ENCODE assay signal across 1 cellular context in the genomic region with DNA sequence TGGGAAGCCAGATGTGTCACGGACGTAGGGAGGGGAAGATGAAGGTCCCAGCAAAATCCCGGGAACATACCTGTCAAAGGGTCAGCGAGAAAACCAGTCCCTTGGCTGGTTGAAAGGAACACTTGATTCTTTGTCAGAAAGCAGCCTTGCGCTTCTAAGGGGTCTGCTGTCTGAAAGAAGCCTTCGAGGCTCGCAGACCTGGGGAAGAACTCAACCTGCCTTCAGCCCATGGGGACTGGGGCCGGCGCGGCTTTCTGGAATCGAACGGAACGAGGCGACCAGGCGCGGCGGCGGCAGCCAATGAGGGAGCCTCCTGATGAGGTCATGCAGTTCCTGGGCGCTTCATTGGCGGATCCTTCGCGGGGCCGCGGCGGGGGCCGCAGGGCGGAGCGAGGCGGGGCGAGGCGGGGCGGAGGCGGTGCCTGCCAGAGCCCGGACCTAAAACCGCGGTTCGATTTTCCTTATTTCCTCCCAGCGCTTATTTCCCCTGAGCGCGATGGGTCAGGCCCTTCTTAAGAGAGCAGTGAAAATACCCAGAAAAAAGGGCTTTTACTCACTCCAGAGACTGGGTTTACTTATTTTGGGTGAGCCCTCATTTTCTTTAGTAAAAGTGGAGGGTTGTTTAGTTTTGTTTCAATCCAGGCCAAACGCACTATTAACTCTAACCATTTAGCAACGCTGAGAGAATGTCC.
TF ChIP-seq lines count a peak whose summit lies in the region.

No MANE protein-coding gene starts in this region.

TF ChIP-seq in HepG2, 621 proteins besides CTCF, POLR2A, EP300 and RAD21 (continued from another document and continues in another):
- TF ChIP-seq, protein P1, sequence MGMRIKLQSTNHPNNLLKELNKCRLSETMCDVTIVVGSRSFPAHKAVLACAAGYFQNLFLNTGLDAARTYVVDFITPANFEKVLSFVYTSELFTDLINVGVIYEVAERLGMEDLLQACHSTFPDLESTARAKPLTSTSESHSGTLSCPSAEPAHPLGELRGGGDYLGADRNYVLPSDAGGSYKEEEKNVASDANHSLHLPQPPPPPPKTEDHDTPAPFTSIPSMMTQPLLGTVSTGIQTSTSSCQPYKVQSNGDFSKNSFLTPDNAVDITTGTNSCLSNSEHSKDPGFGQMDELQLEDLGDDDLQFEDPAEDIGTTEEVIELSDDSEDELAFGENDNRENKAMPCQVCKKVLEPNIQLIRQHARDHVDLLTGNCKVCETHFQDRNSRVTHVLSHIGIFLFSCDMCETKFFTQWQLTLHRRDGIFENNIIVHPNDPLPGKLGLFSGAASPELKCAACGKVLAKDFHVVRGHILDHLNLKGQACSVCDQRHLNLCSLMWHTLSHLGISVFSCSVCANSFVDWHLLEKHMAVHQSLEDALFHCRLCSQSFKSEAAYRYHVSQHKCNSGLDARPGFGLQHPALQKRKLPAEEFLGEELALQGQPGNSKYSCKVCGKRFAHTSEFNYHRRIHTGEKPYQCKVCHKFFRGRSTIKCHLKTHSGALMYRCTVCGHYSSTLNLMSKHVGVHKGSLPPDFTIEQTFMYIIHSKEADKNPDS (CRISPR knock-in tag; IDR thresholded peaks at IDR 0.05) = no peak
- TF ChIP-seq KDM1A (CRISPR knock-in tag; IDR thresholded peaks at IDR 0.05) (no peak), ONECUT2 (CRISPR knock-in tag; IDR thresholded peaks at IDR 0.05) (no peak), ZNF501 (CRISPR knock-in tag; IDR thresholded peaks at IDR 0.05) (no peak), ZSCAN21 (CRISPR knock-in tag; IDR thresholded peaks at IDR 0.05; ENCODE audit: borderline replicate concordance) (no peak), HNRNPUL1 (IDR thresholded peaks at IDR 0.05; ENCODE audit: low read depth, low read length) (no peak), ZNF382 (CRISPR knock-in tag; IDR thresholded peaks at IDR 0.05; ENCODE audit: borderline replicate concordance) (no peak), MAFG (CRISPR knock-in tag; IDR thresholded peaks at IDR 0.05) (no peak), ZNF572 (CRISPR knock-in tag; IDR thresholded peaks at IDR 0.05) (no peak), NR2F1 (CRISPR knock-in tag; IDR thresholded peaks at IDR 0.05) (no peak), PPARG (CRISPR knock-in tag; conservative IDR thresholded peaks at IDR 0.05) (0 out of 2 replicates have a peak, but pooled peaks have one; percentile 13), ZKSCAN1 (IDR thresholded peaks at IDR 0.05; ENCODE audit: low read length) (no peak), ZFYVE20 (CRISPR knock-in tag; IDR thresholded peaks at IDR 0.05; ENCODE audit: borderline replicate concordance, low read depth) (no peak), BORCS8-MEF2B (CRISPR knock-in tag; IDR thresholded peaks at IDR 0.05) (peak; percentile 81), ZNF224 (CRISPR knock-in tag; IDR thresholded peaks at IDR 0.05) (no peak), CCAR2 (optimal IDR thresholded peaks at IDR 0.05; ENCODE audit: low read depth, low read length) (no peak), ZEB1 (IDR thresholded peaks at IDR 0.05; ENCODE audit: insufficient replicate concordance, low read depth) (no peak), ZNF570 (CRISPR knock-in tag; IDR thresholded peaks at IDR 0.05; ENCODE audit: borderline replicate concordance) (no peak), FOSL1 (CRISPR knock-in tag; IDR thresholded peaks at IDR 0.05; ENCODE audit: borderline replicate concordance) (no peak), ZNF274 (CRISPR knock-in tag; IDR thresholded peaks at IDR 0.05) (no peak), NR1H2 (CRISPR knock-in tag; IDR thresholded peaks at IDR 0.05; ENCODE audit: borderline replicate concordance, low read depth) (no peak), HMG20B (CRISPR knock-in tag; conservative IDR thresholded peaks at IDR 0.05) (0 out of 2 replicates have a peak, but pooled peaks have one; percentile 24), PLRG1 (conservative IDR thresholded peaks at IDR 0.05) (no peak), HDAC2 (CRISPR knock-in tag; IDR thresholded peaks at IDR 0.05) (no peak), ZSCAN31 (CRISPR knock-in tag; IDR thresholded peaks at IDR 0.05; ENCODE audit: low read depth) (0 out of 2 replicates have a peak, but pooled peaks have one; percentile 24), ZFAT (CRISPR knock-in tag; conservative IDR thresholded peaks at IDR 0.05) (no peak), ZNF607 (CRISPR knock-in tag; IDR thresholded peaks at IDR 0.05; ENCODE audit: borderline replicate concordance) (0 out of 2 replicates have a peak, but pooled peaks have one; percentile 65), JUNB (CRISPR knock-in tag; IDR thresholded peaks at IDR 0.05; ENCODE audit: borderline replicate concordance) (no peak), ZFP1 (CRISPR knock-in tag; IDR thresholded peaks at IDR 0.05) (no peak), ZNF484 (CRISPR knock-in tag; IDR thresholded peaks at IDR 0.05; ENCODE audit: borderline replicate concordance, low read depth) (no peak)
- TF ChIP-seq, protein P2, sequence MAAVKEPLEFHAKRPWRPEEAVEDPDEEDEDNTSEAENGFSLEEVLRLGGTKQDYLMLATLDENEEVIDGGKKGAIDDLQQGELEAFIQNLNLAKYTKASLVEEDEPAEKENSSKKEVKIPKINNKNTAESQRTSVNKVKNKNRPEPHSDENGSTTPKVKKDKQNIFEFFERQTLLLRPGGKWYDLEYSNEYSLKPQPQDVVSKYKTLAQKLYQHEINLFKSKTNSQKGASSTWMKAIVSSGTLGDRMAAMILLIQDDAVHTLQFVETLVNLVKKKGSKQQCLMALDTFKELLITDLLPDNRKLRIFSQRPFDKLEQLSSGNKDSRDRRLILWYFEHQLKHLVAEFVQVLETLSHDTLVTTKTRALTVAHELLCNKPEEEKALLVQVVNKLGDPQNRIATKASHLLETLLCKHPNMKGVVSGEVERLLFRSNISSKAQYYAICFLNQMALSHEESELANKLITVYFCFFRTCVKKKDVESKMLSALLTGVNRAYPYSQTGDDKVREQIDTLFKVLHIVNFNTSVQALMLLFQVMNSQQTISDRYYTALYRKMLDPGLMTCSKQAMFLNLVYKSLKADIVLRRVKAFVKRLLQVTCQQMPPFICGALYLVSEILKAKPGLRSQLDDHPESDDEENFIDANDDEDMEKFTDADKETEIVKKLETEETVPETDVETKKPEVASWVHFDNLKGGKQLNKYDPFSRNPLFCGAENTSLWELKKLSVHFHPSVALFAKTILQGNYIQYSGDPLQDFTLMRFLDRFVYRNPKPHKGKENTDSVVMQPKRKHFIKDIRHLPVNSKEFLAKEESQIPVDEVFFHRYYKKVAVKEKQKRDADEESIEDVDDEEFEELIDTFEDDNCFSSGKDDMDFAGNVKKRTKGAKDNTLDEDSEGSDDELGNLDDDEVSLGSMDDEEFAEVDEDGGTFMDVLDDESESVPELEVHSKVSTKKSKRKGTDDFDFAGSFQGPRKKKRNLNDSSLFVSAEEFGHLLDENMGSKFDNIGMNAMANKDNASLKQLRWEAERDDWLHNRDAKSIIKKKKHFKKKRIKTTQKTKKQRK (IDR thresholded peaks at IDR 0.05; ENCODE audit: low read length) = no peak
- TF ChIP-seq, protein P3, sequence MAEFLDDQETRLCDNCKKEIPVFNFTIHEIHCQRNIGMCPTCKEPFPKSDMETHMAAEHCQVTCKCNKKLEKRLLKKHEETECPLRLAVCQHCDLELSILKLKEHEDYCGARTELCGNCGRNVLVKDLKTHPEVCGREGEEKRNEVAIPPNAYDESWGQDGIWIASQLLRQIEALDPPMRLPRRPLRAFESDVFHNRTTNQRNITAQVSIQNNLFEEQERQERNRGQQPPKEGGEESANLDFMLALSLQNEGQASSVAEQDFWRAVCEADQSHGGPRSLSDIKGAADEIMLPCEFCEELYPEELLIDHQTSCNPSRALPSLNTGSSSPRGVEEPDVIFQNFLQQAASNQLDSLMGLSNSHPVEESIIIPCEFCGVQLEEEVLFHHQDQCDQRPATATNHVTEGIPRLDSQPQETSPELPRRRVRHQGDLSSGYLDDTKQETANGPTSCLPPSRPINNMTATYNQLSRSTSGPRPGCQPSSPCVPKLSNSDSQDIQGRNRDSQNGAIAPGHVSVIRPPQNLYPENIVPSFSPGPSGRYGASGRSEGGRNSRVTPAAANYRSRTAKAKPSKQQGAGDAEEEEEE (CRISPR knock-in tag; IDR thresholded peaks at IDR 0.05; ENCODE audit: borderline replicate concordance) = no peak
- TF ChIP-seq, protein P4, sequence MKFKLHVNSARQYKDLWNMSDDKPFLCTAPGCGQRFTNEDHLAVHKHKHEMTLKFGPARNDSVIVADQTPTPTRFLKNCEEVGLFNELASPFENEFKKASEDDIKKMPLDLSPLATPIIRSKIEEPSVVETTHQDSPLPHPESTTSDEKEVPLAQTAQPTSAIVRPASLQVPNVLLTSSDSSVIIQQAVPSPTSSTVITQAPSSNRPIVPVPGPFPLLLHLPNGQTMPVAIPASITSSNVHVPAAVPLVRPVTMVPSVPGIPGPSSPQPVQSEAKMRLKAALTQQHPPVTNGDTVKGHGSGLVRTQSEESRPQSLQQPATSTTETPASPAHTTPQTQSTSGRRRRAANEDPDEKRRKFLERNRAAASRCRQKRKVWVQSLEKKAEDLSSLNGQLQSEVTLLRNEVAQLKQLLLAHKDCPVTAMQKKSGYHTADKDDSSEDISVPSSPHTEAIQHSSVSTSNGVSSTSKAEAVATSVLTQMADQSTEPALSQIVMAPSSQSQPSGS (CRISPR knock-in tag; IDR thresholded peaks at IDR 0.05) = peak; percentile 100
- TF ChIP-seq, protein P5, sequence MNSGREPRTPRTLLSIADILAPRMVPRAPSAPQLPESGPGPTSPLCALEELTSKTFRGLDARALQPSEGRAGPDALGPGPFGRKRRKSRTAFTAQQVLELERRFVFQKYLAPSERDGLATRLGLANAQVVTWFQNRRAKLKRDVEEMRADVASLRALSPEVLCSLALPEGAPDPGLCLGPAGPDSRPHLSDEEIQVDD (CRISPR knock-in tag; IDR thresholded peaks at IDR 0.05; ENCODE audit: borderline replicate concordance) = no peak
- TF ChIP-seq, protein P6, sequence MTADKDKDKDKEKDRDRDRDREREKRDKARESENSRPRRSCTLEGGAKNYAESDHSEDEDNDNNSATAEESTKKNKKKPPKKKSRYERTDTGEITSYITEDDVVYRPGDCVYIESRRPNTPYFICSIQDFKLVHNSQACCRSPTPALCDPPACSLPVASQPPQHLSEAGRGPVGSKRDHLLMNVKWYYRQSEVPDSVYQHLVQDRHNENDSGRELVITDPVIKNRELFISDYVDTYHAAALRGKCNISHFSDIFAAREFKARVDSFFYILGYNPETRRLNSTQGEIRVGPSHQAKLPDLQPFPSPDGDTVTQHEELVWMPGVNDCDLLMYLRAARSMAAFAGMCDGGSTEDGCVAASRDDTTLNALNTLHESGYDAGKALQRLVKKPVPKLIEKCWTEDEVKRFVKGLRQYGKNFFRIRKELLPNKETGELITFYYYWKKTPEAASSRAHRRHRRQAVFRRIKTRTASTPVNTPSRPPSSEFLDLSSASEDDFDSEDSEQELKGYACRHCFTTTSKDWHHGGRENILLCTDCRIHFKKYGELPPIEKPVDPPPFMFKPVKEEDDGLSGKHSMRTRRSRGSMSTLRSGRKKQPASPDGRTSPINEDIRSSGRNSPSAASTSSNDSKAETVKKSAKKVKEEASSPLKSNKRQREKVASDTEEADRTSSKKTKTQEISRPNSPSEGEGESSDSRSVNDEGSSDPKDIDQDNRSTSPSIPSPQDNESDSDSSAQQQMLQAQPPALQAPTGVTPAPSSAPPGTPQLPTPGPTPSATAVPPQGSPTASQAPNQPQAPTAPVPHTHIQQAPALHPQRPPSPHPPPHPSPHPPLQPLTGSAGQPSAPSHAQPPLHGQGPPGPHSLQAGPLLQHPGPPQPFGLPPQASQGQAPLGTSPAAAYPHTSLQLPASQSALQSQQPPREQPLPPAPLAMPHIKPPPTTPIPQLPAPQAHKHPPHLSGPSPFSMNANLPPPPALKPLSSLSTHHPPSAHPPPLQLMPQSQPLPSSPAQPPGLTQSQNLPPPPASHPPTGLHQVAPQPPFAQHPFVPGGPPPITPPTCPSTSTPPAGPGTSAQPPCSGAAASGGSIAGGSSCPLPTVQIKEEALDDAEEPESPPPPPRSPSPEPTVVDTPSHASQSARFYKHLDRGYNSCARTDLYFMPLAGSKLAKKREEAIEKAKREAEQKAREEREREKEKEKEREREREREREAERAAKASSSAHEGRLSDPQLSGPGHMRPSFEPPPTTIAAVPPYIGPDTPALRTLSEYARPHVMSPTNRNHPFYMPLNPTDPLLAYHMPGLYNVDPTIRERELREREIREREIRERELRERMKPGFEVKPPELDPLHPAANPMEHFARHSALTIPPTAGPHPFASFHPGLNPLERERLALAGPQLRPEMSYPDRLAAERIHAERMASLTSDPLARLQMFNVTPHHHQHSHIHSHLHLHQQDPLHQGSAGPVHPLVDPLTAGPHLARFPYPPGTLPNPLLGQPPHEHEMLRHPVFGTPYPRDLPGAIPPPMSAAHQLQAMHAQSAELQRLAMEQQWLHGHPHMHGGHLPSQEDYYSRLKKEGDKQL (CRISPR knock-in tag; IDR thresholded peaks at IDR 0.05; ENCODE audit: low read depth) = no peak
- TF ChIP-seq, protein P7, sequence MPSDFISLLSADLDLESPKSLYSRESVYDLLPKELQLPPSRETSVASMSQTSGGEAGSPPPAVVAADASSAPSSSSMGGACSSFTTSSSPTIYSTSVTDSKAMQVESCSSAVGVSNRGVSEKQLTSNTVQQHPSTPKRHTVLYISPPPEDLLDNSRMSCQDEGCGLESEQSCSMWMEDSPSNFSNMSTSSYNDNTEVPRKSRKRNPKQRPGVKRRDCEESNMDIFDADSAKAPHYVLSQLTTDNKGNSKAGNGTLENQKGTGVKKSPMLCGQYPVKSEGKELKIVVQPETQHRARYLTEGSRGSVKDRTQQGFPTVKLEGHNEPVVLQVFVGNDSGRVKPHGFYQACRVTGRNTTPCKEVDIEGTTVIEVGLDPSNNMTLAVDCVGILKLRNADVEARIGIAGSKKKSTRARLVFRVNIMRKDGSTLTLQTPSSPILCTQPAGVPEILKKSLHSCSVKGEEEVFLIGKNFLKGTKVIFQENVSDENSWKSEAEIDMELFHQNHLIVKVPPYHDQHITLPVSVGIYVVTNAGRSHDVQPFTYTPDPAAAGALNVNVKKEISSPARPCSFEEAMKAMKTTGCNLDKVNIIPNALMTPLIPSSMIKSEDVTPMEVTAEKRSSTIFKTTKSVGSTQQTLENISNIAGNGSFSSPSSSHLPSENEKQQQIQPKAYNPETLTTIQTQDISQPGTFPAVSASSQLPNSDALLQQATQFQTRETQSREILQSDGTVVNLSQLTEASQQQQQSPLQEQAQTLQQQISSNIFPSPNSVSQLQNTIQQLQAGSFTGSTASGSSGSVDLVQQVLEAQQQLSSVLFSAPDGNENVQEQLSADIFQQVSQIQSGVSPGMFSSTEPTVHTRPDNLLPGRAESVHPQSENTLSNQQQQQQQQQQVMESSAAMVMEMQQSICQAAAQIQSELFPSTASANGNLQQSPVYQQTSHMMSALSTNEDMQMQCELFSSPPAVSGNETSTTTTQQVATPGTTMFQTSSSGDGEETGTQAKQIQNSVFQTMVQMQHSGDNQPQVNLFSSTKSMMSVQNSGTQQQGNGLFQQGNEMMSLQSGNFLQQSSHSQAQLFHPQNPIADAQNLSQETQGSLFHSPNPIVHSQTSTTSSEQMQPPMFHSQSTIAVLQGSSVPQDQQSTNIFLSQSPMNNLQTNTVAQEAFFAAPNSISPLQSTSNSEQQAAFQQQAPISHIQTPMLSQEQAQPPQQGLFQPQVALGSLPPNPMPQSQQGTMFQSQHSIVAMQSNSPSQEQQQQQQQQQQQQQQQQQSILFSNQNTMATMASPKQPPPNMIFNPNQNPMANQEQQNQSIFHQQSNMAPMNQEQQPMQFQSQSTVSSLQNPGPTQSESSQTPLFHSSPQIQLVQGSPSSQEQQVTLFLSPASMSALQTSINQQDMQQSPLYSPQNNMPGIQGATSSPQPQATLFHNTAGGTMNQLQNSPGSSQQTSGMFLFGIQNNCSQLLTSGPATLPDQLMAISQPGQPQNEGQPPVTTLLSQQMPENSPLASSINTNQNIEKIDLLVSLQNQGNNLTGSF (CRISPR knock-in tag; IDR thresholded peaks at IDR 0.05) = no peak
